Comparison of ENCODE assay signal across 20 cellular contexts in genomic region chr15:27970661-27971392, GRCh38.
A peak's percentile ranks its signal among the peaks of the same experiment; 100 is the strongest.
DNase-seq lines count a peak whose midpoint lies in the region; ATAC-seq, FAIRE-seq and TF ChIP-seq lines count a peak whose summit lies in the region.
"Had no signal": no experiment of that assay in that cellular context is flagged by ENCODE, and none has a peak within 500 bp of the region (broad histone marks: within the 10 kb centered on the region; RNA-seq: fewer than 3 reads in every experiment).

No MANE protein-coding gene starts in this region.

- ATAC-seq in HepG2 (no peak), right lobe of liver (no peak), esophagus mucosa (no peak), GM18909 (IDR thresholded peaks at IDR 0.05; ENCODE audit: poor library complexity, unreplicated experiment) (no peak)

- FAIRE-seq in HepG2 (lab: Jason Lieb, UNC) = no peak
- FAIRE-seq: GM19239, HTR-8/SVneo had no signal

- H3K9ac ChIP-seq in HepG2 (ENCODE audit: insufficient read depth, low read depth, low read length) = no peak overlapping the region
- H3K9ac ChIP-seq: GM23248 had no signal

- CTCF ChIA-PET in HepG2 (lab: Yijun Ruan, JAX; ENCODE audit: low intra/inter-chr PET ratio, low total read pairs) = no interaction called here

- no peaks in the 10 kb centered on the region for H3K36me3 ChIP-seq in HepG2 (replicated peaks in 1 of 2; ENCODE audit: control insufficient read depth in 1 of 2, insufficient read depth in 2 of 2, low read length in 2 of 2)
- H3K36me3 ChIP-seq in right lobe of liver = no peaks in the 10 kb centered on the region
- H3K36me3 ChIP-seq in esophagus muscularis mucosa = no peaks in the 10 kb centered on the region
- H3K36me3 ChIP-seq: BE2C, HAP-1 had no signal

- in situ Hi-C loops in HepG2 (cut with HindIII; ENCODE audit: extremely low pct_ligation_motif_present, low pct_unique_long_range_greater_than_20kb) = no loop called here

- no peak for TF ChIP-seq POLR2A in HepG2 (IDR thresholded peaks at IDR 0.05; ENCODE audit: insufficient read depth in 1 of 2, low read depth in 2 of 2, low read length in 2 of 2)
- TF ChIP-seq POLR2A in right lobe of liver (IDR thresholded peaks at IDR 0.05) = no peak
- TF ChIP-seq POLR2A in esophagus muscularis mucosa (IDR thresholded peaks at IDR 0.05; ENCODE audit: low read depth) = no peak

- DNase-seq in HepG2 (ENCODE audit: low spot score) (no peak), right lobe of liver (no peak), LNCaP clone FGC (ENCODE audit: low read depth) (no peak), esophagus muscularis mucosa (ENCODE audit: extremely low spot score) (peak; percentile 78), NCI-H1417 treated with DMSO at 0.1 percent for 48 hours (lab: John Stamatoyannopoulos, UW) (no peak)
- DNase-seq in stimulated activated CD4-positive, alpha-beta T cell treated with anti-CD3 and anti-CD28 coated beads, Interleukin-2, amount 100 ng/mL, for 24 hours = no peak
- DNase-seq: 8988T; BE2C; Calu3; CD4-positive, alpha-beta memory T cell; DMS79 treated with DMSO at 0.1 percent for 48 hours; GF-D8; GM23248; KG1 had no signal

- H2AFZ ChIP-seq in HepG2 (ENCODE audit: low read length) = no peak overlapping the region
- H2AFZ ChIP-seq: GM23248 had no signal

- no peak for TF ChIP-seq EP300 in HepG2 (IDR thresholded peaks at IDR 0.05; ENCODE audit: low read depth in 2 of 2, low read length in 2 of 2)
- TF ChIP-seq EP300 in HepG2 (CRISPR knock-in tag; IDR thresholded peaks at IDR 0.05; ENCODE audit: borderline replicate concordance) = no peak
- TF ChIP-seq EP300 in esophagus muscularis mucosa (IDR thresholded peaks at IDR 0.05) = no peak

- 24% methylated on average over 24 of the region's 24 CpGs for WGBS in HepG2 (ENCODE audit: low lambda C conversion rate)
- WGBS in right lobe of liver (ENCODE audit: insufficient coverage, low coverage, low lambda C conversion rate, missing lambda C conversion rate) = 60% methylated on average over 20 of the region's 24 CpGs
- WGBS in esophagus muscularis mucosa = 92% methylated on average over 24 of the region's 24 CpGs

- H3K4me3 ChIP-seq in HepG2 (replicated peaks in 1 of 3; ENCODE audit: insufficient read depth in 1 of 3, low read depth in 2 of 3, low read length in 3 of 3) = no peak overlapping the region
- no peak overlapping the region for H3K4me3 ChIP-seq in right lobe of liver
- H3K4me3 ChIP-seq in LNCaP clone FGC (ENCODE audit: low read depth, low read length) = peak overlapping the region; percentile 35
- H3K4me3 ChIP-seq in esophagus muscularis mucosa = no peak overlapping the region
- H3K4me3 ChIP-seq: GM23248, HAP-1 had no signal

- POLR2A ChIA-PET in HepG2 (lab: Yijun Ruan, JAX) = no interaction called here

- H3K4me2 ChIP-seq in HepG2 (ENCODE audit: low read depth, low read length) = no peak overlapping the region

- H3K27me3 ChIP-seq in HepG2 (ENCODE audit: control insufficient read depth in 1 of 2, insufficient read depth in 2 of 2, low read length in 2 of 2) (peaks cover 0 to 2% of the 10 kb centered on the region in 2 experiments; a peak in 1 of 5 replicates), right lobe of liver (no peaks in the 10 kb centered on the region), esophagus muscularis mucosa (no peaks in the 10 kb centered on the region)
- H3K27me3 ChIP-seq: BE2C had no signal

- no peaks in the 10 kb centered on the region for H4K20me1 ChIP-seq in HepG2 (ENCODE audit: insufficient read depth, low read length)

- intact Hi-C loops in HepG2 (cut with micrococcal nuclease; ENCODE audit: unreplicated experiment) = no loop called here
- intact Hi-C loops in right lobe of liver (cut with DNase I) = no loop called here
- intact Hi-C loops in esophagus muscularis mucosa (cut with DNase I) = no loop called here

- no peaks in the 10 kb centered on the region for H3K9me3 ChIP-seq in HepG2 (ENCODE audit: low read length)
- H3K9me3 ChIP-seq in right lobe of liver = no peaks in the 10 kb centered on the region
- peaks cover 0 to 14% (median 7%) of the 10 kb centered on the region in 4 donors for H3K9me3 ChIP-seq in esophagus muscularis mucosa
- H3K9me3 ChIP-seq: BE2C had no signal

- no peak for TF ChIP-seq RAD21 in HepG2 (CRISPR knock-in tag; IDR thresholded peaks at IDR 0.05)

- H3K79me2 ChIP-seq in HepG2 (ENCODE audit: insufficient read depth, low read length) = no peaks in the 10 kb centered on the region

- H3K27ac ChIP-seq in HepG2 (ENCODE audit: extremely low read length, insufficient read depth, low read length) = no peak overlapping the region
- no peak overlapping the region for H3K27ac ChIP-seq in right lobe of liver
- H3K27ac ChIP-seq in esophagus muscularis mucosa (replicated peaks in 1 of 4) = no peak overlapping the region
- H3K27ac ChIP-seq: GM23248, HL-60 had no signal

- no TSS peak for BruUV-seq in HepG2 (replicated peaks; lab: Mats Ljungman, UMichigan)

- H3K4me1 ChIP-seq in HepG2 (ENCODE audit: insufficient read depth, low read length) (no peaks in the 10 kb centered on the region), right lobe of liver (no peaks in the 10 kb centered on the region), esophagus muscularis mucosa (no peaks in the 10 kb centered on the region)
- H3K4me1 ChIP-seq: BE2C, HAP-1 had no signal

- no peak for TF ChIP-seq CTCF in HepG2 (CRISPR knock-in tag; IDR thresholded peaks at IDR 0.05)
- no peak for TF ChIP-seq CTCF in right lobe of liver (IDR thresholded peaks at IDR 0.05)
- TF ChIP-seq CTCF in LNCaP clone FGC (IDR thresholded peaks at IDR 0.05; ENCODE audit: control insufficient read depth, extremely low read depth, insufficient read depth) = no peak
- no peak for TF ChIP-seq CTCF in esophagus muscularis mucosa (IDR thresholded peaks at IDR 0.05)

TF ChIP-seq in HepG2, 621 proteins besides CTCF, POLR2A, EP300 and RAD21:
- TF ChIP-seq ADNP (CRISPR knock-in tag; IDR thresholded peaks at IDR 0.05) (no peak), ZSCAN22 (CRISPR knock-in tag; IDR thresholded peaks at IDR 0.05) (no peak), HNRNPL (IDR thresholded peaks at IDR 0.05; ENCODE audit: low read depth, low read length) (no peak), BRF2 (CRISPR knock-in tag; IDR thresholded peaks at IDR 0.05) (no peak), ZNF143 (CRISPR knock-in tag; IDR thresholded peaks at IDR 0.05) (peak; percentile 71), SP1 (IDR thresholded peaks at IDR 0.05) (no peak), SP1 (CRISPR knock-in tag; IDR thresholded peaks at IDR 0.05) (no peak), SRSF4 (IDR thresholded peaks at IDR 0.05; ENCODE audit: low read depth, low read length, poor library complexity, severe bottlenecking) (no peak)
